23 cellular contexts compared by ENCODE assay signal in genomic region chr1:2284932-2285331, GRCh38. TPM values are rescaled to one million over a fixed set of nuclear protein-coding genes. Genes with fewer than 3 reads are reported as not detected.
A peak's percentile ranks its signal among the peaks of the same experiment; 100 is the strongest.
DNase-seq lines count a peak whose midpoint lies in the region; ATAC-seq and TF ChIP-seq lines count a peak whose summit lies in the region.
"Had no signal": no experiment of that assay in that cellular context is flagged by ENCODE, and none has a peak within 500 bp of the region (broad histone marks: within the 10 kb centered on the region; RNA-seq: fewer than 3 reads in every experiment).

No MANE protein-coding gene starts in this region.

- TF ChIP-seq CTCF in right lobe of liver (IDR thresholded peaks at IDR 0.05) = no peak
- TF ChIP-seq CTCF in sigmoid colon (IDR thresholded peaks at IDR 0.05) = no peak

- no peak overlapping the region for H3K4me3 Mint-ChIP-seq in immature natural killer cell
- H3K4me3 Mint-ChIP-seq: activated CD4-positive, alpha-beta T cell treated with anti-CD3 and anti-CD28 coated beads, Interleukin-2, amount 10 ng/mL, durations not matched to agents 7 days and 5 days; activated T-helper 17 cell treated with anti-CD3 and anti-CD28 coated beads, Interleukin-2, amount 50 U/mL, for 72 hours had no signal

- no peaks in the 10 kb centered on the region for H3K9me3 ChIP-seq in right lobe of liver
- no peaks in the 10 kb centered on the region for H3K9me3 ChIP-seq in sigmoid colon
- H3K9me3 ChIP-seq: neutrophil, spleen, transverse colon had no signal

- H3K36me3 ChIP-seq in right lobe of liver (no peaks in the 10 kb centered on the region), sigmoid colon (peaks cover 0 to 5% (median 0%) of the 10 kb centered on the region in 4 donors)
- H3K36me3 ChIP-seq: neutrophil, transverse colon had no signal

- no peaks in the 10 kb centered on the region for H3K36me3 Mint-ChIP-seq in immature natural killer cell

- no peaks in the 10 kb centered on the region for H3K9me3 Mint-ChIP-seq in immature natural killer cell
- H3K9me3 Mint-ChIP-seq: activated CD4-positive, alpha-beta T cell treated with anti-CD3 and anti-CD28 coated beads, Interleukin-2, amount 10 ng/mL, durations not matched to agents 7 days and 5 days; activated naive CD4-positive, alpha-beta T cell treated with anti-CD3 and anti-CD28 coated beads, Interleukin-2, amount 50 U/mL, for 72 hours; activated T-helper 17 cell treated with anti-CD3 and anti-CD28 coated beads, Interleukin-2, amount 50 U/mL, for 72 hours; effector memory CD8-positive, alpha-beta T cell had no signal

- peaks cover 1 to 22% (median 2%) of the 10 kb centered on the region in 3 donors for H3K27me3 Mint-ChIP-seq in immature natural killer cell (ENCODE audit: low read depth in 3 of 3)
- H3K27me3 Mint-ChIP-seq: activated CD4-positive, alpha-beta T cell treated with anti-CD3 and anti-CD28 coated beads, Interleukin-2, amount 10 ng/mL, durations not matched to agents 7 days and 5 days; activated T-helper 17 cell treated with anti-CD3 and anti-CD28 coated beads, Interleukin-2, amount 50 U/mL, for 72 hours; effector memory CD8-positive, alpha-beta T cell had no signal

- TF ChIP-seq EP300 in sigmoid colon (IDR thresholded peaks at IDR 0.05) = no peak

- peak overlapping the region in 2 of 3 donors; percentile 37 to 84 for H3K27ac ChIP-seq in right lobe of liver
- H3K27ac ChIP-seq in sigmoid colon = peak overlapping the region in 3 of 4 donors; percentile 1 to 17 (median 12)
- H3K27ac ChIP-seq: neutrophil, transverse colon had no signal

- TF ChIP-seq POLR2A in right lobe of liver (IDR thresholded peaks at IDR 0.05) (no peak), sigmoid colon (IDR thresholded peaks at IDR 0.05) (no peak)

- peaks cover 16 to 23% of the 10 kb centered on the region in 2 donors for H3K4me1 Mint-ChIP-seq in immature natural killer cell

- ATAC-seq in right lobe of liver = peak; percentile 7 to 52 (median 24)
- ATAC-seq in HG03565 (IDR thresholded peaks at IDR 0.05; ENCODE audit: unreplicated experiment) = no peak
- ATAC-seq: activated naive CD4-positive, alpha-beta T cell treated with anti-CD3 and anti-CD28 coated beads, Interleukin-2, amount 50 U/mL, for 72 hours; activated T-helper 17 cell treated with anti-CD3 and anti-CD28 coated beads, Interleukin-2, amount 50 U/mL, for 72 hours; effector memory CD8-positive, alpha-beta T cell; stimulated activated naive CD8-positive, alpha-beta T cell treated with anti-CD3 and anti-CD28 coated beads, Interleukin-15, Interleukin-2, amounts not matched to agents 100 U/mL and 50 U/mL, for 24 hours had no signal

- H3K4me3 ChIP-seq in right lobe of liver (no peak overlapping the region), sigmoid colon (no peak overlapping the region)
- H3K4me3 ChIP-seq: spleen, transverse colon had no signal

- peak; percentile 8 to 55 for DNase-seq in NCI-H524 (lab: John Stamatoyannopoulos, UW)
- no peak for DNase-seq in NCI-H524 treated with DMSO at 0.1 percent for 48 hours (lab: John Stamatoyannopoulos, UW)
- peak; percentile 42 to 89 for DNase-seq in cerebellar nuclear complex (lab: John Stamatoyannopoulos, UW)
- peak in 1 of 3 donors; percentile 51 for DNase-seq in right lobe of liver
- DNase-seq in sigmoid colon = no peak
- no peak for DNase-seq in NCI-H187 (lab: John Stamatoyannopoulos, UW)
- DNase-seq in immature natural killer cell = no peak
- DNase-seq: 8988T; activated CD4-positive, alpha-beta T cell treated with anti-CD3 and anti-CD28 coated beads, Interleukin-2, amount 10 ng/mL, durations not matched to agents 7 days and 5 days; activated CD8-positive, alpha-beta memory T cell treated with anti-CD3 and anti-CD28 coated beads, Interleukin-2, amount 50 U/mL, for 4 hours; AML-193; effector memory CD8-positive, alpha-beta T cell; Kasumi-1; NCI-H1694 treated with DMSO at 0.1 percent for 48 hours; NCI-H345; spleen; stimulated activated CD4-positive, alpha-beta T cell treated with anti-CD3 and anti-CD28 coated beads, Interleukin-4, amount 100 ng/mL, for 24 hours; stimulated activated naive CD8-positive, alpha-beta T cell treated with anti-CD3 and anti-CD28 coated beads, Interleukin-15, Interleukin-2, amounts not matched to agents 100 U/mL and 50 U/mL, for 24 hours; transverse colon had no signal

- intact Hi-C loops in right lobe of liver (cut with DNase I) = no loop called here
- intact Hi-C loops in sigmoid colon (cut with DNase I) = no loop called here

- 37% methylated on average over 8 of the region's 9 CpGs for WGBS in right lobe of liver (ENCODE audit: insufficient coverage, low coverage, low lambda C conversion rate, missing lambda C conversion rate)
- WGBS in sigmoid colon, 2 donors = 93% methylated on average over 9 of the region's 9 CpGs

- no peak overlapping the region for H3K27ac Mint-ChIP-seq in immature natural killer cell
- H3K27ac Mint-ChIP-seq: activated CD4-positive, alpha-beta T cell treated with anti-CD3 and anti-CD28 coated beads, Interleukin-2, amount 10 ng/mL, durations not matched to agents 7 days and 5 days; activated T-helper 17 cell treated with anti-CD3 and anti-CD28 coated beads, Interleukin-2, amount 50 U/mL, for 72 hours had no signal

- H3K4me1 ChIP-seq in right lobe of liver = peaks cover 0 to 41% (median 12%) of the 10 kb centered on the region in 4 donors
- H3K4me1 ChIP-seq in sigmoid colon = peaks cover 0 to 65% (median 58%) of the 10 kb centered on the region in 4 donors

- H3K27me3 ChIP-seq in right lobe of liver (no peaks in the 10 kb centered on the region), sigmoid colon (no peaks in the 10 kb centered on the region)
- H3K27me3 ChIP-seq: spleen, transverse colon had no signal

RNA-seq across cellular contexts. Expression of gene SKI, which starts 56.8 kb away (rescaled TPM):
- total RNA-seq in right lobe of liver (10 to 100 TPM; 23.7 to 84.8 (median 31.4) TPM), sigmoid colon (10 to 100 TPM; 18.9 to 50.4 (median 26.9) TPM)
- polyA plus RNA-seq in sigmoid colon (10 to 100 TPM in 1 of 3 donors, 1 to 10 TPM in 2; 5.8 to 20.0 (median 6.6) TPM), immature natural killer cell (1 to 10 TPM in 1 of 3 donors, under 1 TPM in 1, not detected in 1; 0.87 to 1.0 TPM)

Comparison
In these comparisons a context has a peak if more than half of its experiments do, and no peak if none do; other contexts are left out.
1. DNase-seq: peak in NCI-H524 (2 of 2) and cerebellar nuclear complex (2 of 2); none in NCI-H524 treated with DMSO at 0.1 percent for 48 hours (single experiment), sigmoid colon (single experiment), NCI-H187 (0 of 2) and immature natural killer cell (0 of 3).